Comparison of ENCODE assay signal across 1 cellular context in genomic region chr22:22619765-22620414, GRCh38.
TF ChIP-seq lines count a peak whose summit lies in the region.

No MANE protein-coding gene starts in this region.

TF ChIP-seq in K562, 482 proteins besides CTCF, POLR2A, EP300 and RAD21 (continued from another document):
- no peak for TF ChIP-seq ZFP91 (CRISPR knock-in tag; IDR thresholded peaks at IDR 0.05)
- TF ChIP-seq HNRNPK (IDR thresholded peaks at IDR 0.05; ENCODE audit: low read depth, low read length, poor library complexity, severe bottlenecking): no peak
- no peak for TF ChIP-seq ZBTB40 (IDR thresholded peaks at IDR 0.05)
- 0 out of 2 replicates have a peak, but pooled peaks have one; percentile 31 for TF ChIP-seq ZBTB40 (CRISPR knock-in tag; IDR thresholded peaks at IDR 0.05)
